ENCODE assay signal across 1 cellular context in the genomic region with DNA sequence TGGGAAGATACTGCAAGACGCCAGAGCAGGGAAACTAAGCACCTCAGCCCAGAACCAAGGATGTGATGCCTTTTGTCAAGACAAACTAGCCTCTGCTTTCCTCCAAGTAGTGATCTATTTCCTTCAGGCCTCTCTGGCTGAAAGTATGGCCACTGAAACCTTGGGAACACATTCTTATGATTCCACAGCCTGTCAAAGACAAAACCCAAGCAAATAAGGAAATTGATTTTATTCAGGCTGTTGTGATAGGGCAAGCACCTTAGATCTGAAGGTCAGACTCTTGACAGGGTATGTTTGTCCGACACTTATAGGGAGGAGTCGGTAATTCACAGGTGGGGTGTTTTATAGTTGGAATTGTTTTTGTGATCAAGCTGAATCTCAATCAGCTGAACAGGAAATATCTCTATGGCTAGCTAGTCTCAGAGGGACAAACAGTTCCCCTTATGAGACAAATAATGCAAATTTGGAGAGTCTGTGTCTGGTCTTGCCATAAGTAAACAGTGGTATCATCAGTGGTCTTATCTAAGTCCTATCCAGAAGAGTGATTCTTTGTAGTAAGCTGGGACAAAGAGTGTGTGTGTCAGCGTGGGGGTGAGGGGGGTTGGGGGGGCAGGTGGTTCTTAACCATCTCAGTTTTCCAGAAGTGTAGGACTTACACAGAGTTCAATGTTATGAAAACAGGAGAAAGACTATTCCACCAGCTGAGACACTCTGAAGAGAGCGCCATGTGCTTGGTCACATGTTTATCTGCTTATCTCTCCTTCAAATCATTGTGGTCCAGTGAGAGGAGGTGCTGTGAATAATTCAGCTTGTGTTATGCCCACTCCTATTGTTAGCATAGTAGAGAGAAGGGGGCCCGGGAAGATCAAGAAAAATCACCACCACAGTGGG.
TF ChIP-seq lines count a peak whose summit lies in the region.

No MANE protein-coding gene starts in this region.

TF ChIP-seq in HepG2, 621 proteins besides CTCF, POLR2A, EP300 and RAD21 (continued from another document):
- TF ChIP-seq, protein P1, sequence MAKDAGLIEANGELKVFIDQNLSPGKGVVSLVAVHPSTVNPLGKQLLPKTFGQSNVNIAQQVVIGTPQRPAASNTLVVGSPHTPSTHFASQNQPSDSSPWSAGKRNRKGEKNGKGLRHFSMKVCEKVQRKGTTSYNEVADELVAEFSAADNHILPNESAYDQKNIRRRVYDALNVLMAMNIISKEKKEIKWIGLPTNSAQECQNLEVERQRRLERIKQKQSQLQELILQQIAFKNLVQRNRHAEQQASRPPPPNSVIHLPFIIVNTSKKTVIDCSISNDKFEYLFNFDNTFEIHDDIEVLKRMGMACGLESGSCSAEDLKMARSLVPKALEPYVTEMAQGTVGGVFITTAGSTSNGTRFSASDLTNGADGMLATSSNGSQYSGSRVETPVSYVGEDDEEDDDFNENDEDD (CRISPR knock-in tag; IDR thresholded peaks at IDR 0.05; ENCODE audit: borderline replicate concordance): peak; percentile 47; the same call in 1 of the 2 replicates
- TF ChIP-seq SOX13 (IDR thresholded peaks at IDR 0.05) (no peak), SOX13 (CRISPR knock-in tag; conservative IDR thresholded peaks at IDR 0.05 in 1 of 2, IDR thresholded peaks at IDR 0.05 in 1 of 2) (peak in 1 of 2 experiments; percentile 81; a peak in 2 of 4 replicates), CREM (IDR thresholded peaks at IDR 0.05) (0 out of 2 replicates have a peak, but pooled peaks have one; percentile 45), CREM (CRISPR knock-in tag; IDR thresholded peaks at IDR 0.05) (no peak), NBN (conservative IDR thresholded peaks at IDR 0.05) (no peak), FOXA3 (CRISPR knock-in tag; IDR thresholded peaks at IDR 0.05) (peak; percentile 36), PTBP1 (IDR thresholded peaks at IDR 0.05; ENCODE audit: low read depth, low read length, poor library complexity, severe bottlenecking) (no peak), DMAP1 (CRISPR knock-in tag; IDR thresholded peaks at IDR 0.05) (peak; percentile 63; the same call in 1 of the 2 replicates), PATZ1 (CRISPR knock-in tag; IDR thresholded peaks at IDR 0.05) (peak; percentile 74), ELF4 (CRISPR knock-in tag; IDR thresholded peaks at IDR 0.05; ENCODE audit: borderline replicate concordance) (no peak), SOX6 (IDR thresholded peaks at IDR 0.05) (no peak), SOX6 (CRISPR knock-in tag; IDR thresholded peaks at IDR 0.05) (peak; percentile 57)
- TF ChIP-seq, protein P2, sequence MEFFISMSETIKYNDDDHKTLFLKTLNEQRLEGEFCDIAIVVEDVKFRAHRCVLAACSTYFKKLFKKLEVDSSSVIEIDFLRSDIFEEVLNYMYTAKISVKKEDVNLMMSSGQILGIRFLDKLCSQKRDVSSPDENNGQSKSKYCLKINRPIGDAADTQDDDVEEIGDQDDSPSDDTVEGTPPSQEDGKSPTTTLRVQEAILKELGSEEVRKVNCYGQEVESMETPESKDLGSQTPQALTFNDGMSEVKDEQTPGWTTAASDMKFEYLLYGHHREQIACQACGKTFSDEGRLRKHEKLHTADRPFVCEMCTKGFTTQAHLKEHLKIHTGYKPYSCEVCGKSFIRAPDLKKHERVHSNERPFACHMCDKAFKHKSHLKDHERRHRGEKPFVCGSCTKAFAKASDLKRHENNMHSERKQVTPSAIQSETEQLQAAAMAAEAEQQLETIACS (CRISPR knock-in tag; IDR thresholded peaks at IDR 0.05): no peak
